Comparison of ENCODE assay signal across 8 cellular contexts in the genomic region with DNA sequence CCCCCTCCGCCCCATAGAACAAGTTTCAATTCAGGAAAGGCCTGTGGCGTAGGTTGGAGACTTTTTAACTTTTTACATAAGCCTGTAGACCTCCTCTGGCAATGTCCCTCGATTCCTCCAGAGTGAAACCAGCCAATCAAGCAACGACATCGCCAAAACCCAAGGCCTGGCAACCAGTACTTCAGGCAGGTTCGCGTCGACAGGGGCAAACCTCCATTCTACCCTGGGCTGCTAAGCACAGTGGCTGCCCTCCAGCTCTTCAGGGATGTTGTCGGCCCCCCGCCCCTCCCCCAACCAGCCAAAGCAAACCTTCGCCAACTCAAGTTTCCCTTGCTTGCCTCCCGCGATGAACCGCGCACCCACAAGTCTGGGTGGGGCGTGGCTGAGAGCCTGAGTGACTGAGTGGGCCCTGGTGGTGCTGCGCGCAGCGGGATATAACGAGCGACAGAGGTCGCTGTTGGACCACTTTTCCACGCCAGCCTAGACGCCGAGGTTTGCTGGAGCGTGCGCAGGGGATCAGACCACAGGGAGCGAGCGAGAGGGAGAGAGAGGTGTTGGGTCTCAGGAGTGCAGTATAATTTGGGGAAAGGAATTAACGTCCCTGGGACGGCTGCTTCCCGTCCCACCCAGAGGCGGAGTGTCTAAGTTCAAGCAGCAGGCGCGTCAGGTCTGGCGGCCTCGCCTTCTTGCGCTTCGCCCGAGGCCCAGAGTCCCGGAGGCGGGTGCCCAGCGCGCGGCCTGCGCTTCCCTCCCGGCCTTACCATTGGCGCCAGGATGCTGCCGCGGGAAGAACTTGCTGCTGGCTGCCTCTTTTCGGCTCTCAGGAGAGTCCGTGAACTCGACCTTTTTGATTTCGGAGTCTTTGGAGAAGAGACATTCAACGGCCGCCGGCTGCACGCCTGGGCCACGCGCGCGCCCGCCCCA. TPM values are rescaled to one million over a fixed set of nuclear protein-coding genes. Genes with fewer than 3 reads are reported as not detected.
DNase-seq lines count a peak whose midpoint lies in the region; ATAC-seq, FAIRE-seq and TF ChIP-seq lines count a peak whose summit lies in the region.

No MANE protein-coding gene starts in this region.

- BruUV-seq in GM12878 (replicated peaks; lab: Mats Ljungman, UMichigan): no TSS peak

- peak; percentile 68 for FAIRE-seq in GM19239 (lab: Jason Lieb, UNC)
- no peak for FAIRE-seq in GM12878 (lab: Jason Lieb, UNC)

- WGBS in GM12878 (ENCODE audit: insufficient coverage, insufficient replicate concordance, low lambda C conversion rate, missing lambda C conversion rate): 41% methylated on average over 52 of the region's 63 CpGs

- TF ChIP-seq EP300 in GM12878 (IDR thresholded peaks at IDR 0.05; ENCODE audit: borderline replicate concordance in 1 of 2, control insufficient read depth in 1 of 2, low read depth in 2 of 2, low read length in 2 of 2): no peak

- in situ Hi-C loops in GM12878 (cut with MboI) (loop anchor here (10.0 to 25.0 kb wide), 4 partner anchors 333 to 1405 kb away; no protein-coding TSS in a partner anchor), gastrocnemius medialis (cut with MboI; ENCODE audit: low sequenced_read_pairs in 4 of 4) (loop anchor here in 3 of 4 donors (10.0 to 25.0 kb wide), 3 partner anchors 323 to 655 kb away; no protein-coding TSS in a partner anchor)

- H3K9ac ChIP-seq in GM12878 (ENCODE audit: control insufficient read depth, insufficient read depth, low read length) (no peak overlapping the region), iPS-18a (ENCODE audit: low read length) (no peak overlapping the region)

- TF ChIP-seq RAD21 in GM12878 (IDR thresholded peaks at IDR 0.05; ENCODE audit: insufficient read depth, low read depth, low read length): peak; percentile 61

- DNase-seq in D341Med (ENCODE audit: low spot score): peak; percentile 90
- DNase-seq in GM19239 (ENCODE audit: insufficient read length, low spot score): peak; percentile 73
- DNase-seq in NCI-H82 treated with DMSO at 0.1 percent for 48 hours (lab: John Stamatoyannopoulos, UW; ENCODE audit: unreplicated experiment): peak; percentile 38
- DNase-seq in GM12878 (ENCODE audit: low read depth, low spot score): no peak
- DNase-seq in gastrocnemius medialis: peak in 1 of 2 donors; percentile 47
- DNase-seq in HEK293T (ENCODE audit: extremely low spot score): no peak

- H3K27me3 ChIP-seq in GM12878 (replicated peaks in 1 of 2; ENCODE audit: control insufficient read depth in 2 of 2, insufficient read depth in 2 of 2, low read length in 1 of 2): peaks cover 18 to 42% of the 10 kb centered on the region in 2 experiments
- H3K27me3 ChIP-seq in iPS-18a (ENCODE audit: control insufficient read depth, insufficient read depth, low read length): peaks cover 100% of the 10 kb centered on the region
- H3K27me3 ChIP-seq in gastrocnemius medialis: peaks cover 0 to 26% (median 10%) of the 10 kb centered on the region in 3 donors

- no peaks in the 10 kb centered on the region for H3K79me2 ChIP-seq in GM12878 (ENCODE audit: control insufficient read depth, insufficient read depth, low read length)

- SMC1A ChIA-PET in GM12878 (lab: Charles Lee; ENCODE audit: uncharacterized antibody, unreplicated experiment): interaction anchor here (1.6 kb wide), 1 partner anchor 650 kb away, joined by 3 read pairs; no protein-coding TSS in a partner anchor

- intact Hi-C loops in GM12878 (cut with micrococcal nuclease; ENCODE audit: unreplicated experiment): loop anchor here (1.0 to 5.0 kb wide), 4 partner anchors 325 to 999 kb away; no protein-coding TSS in a partner anchor
- intact Hi-C loops in gastrocnemius medialis (cut with DNase I; ENCODE audit: low total_unique reads): loop anchor here (2.0 to 5.0 kb wide), 3 partner anchors 327 to 651 kb away; no protein-coding TSS in a partner anchor

- peak; percentile 52 to 75 (median 61) for TF ChIP-seq CTCF in GM12878 (IDR thresholded peaks at IDR 0.05 in 2 of 3, conservative IDR thresholded peaks at IDR 0.05 in 1 of 3; ENCODE audit: control insufficient read depth in 2 of 3, extremely low read depth in 1 of 3, insufficient read depth in 1 of 3, low read depth in 3 of 3, low read length in 3 of 3)
- TF ChIP-seq CTCF in gastrocnemius medialis (IDR thresholded peaks at IDR 0.05 in 4 of 5, conservative IDR thresholded peaks at IDR 0.05 in 1 of 5): peak; percentile 13 to 75 (median 71)

- TF ChIP-seq POLR2A in GM12878 (IDR thresholded peaks at IDR 0.05; ENCODE audit: low read depth, low read length): no peak
- TF ChIP-seq POLR2A in gastrocnemius medialis (IDR thresholded peaks at IDR 0.05): no peak

- H3K4me1 ChIP-seq in GM12878 (ENCODE audit: control insufficient read depth, insufficient read depth, low read length): no peaks in the 10 kb centered on the region
- peaks cover 31% of the 10 kb centered on the region for H3K4me1 ChIP-seq in iPS-18a (ENCODE audit: control insufficient read depth, low read depth, low read length)
- H3K4me1 ChIP-seq in gastrocnemius medialis: peaks cover 0 to 11% of the 10 kb centered on the region in 2 donors

- RAD21 ChIA-PET in GM12878 (lab: Charles Lee; ENCODE audit: unreplicated experiment): no interaction called here

- ATAC-seq in HG03354 (IDR thresholded peaks at IDR 0.05; ENCODE audit: poor library complexity, severe bottlenecking, unreplicated experiment) (peak; percentile 97), GM12878 (peak; percentile 99), gastrocnemius medialis (peak; percentile 63 to 71)

- H3K4me3 ChIP-seq in GM12878 (no peak overlapping the region), iPS-18a (ENCODE audit: low read length) (peak overlapping the region; percentile 58), gastrocnemius medialis (peak overlapping the region in 2 of 4 donors; percentile 35 to 36)

- no peak overlapping the region for H2AFZ ChIP-seq in GM12878 (ENCODE audit: control insufficient read depth, low read depth, low read length)

- peak overlapping the region; percentile 33; the same call in 1 of the 2 replicates for H3K4me2 ChIP-seq in GM12878 (ENCODE audit: control insufficient read depth, insufficient read depth)

- H3K27ac ChIP-seq in GM12878 (ENCODE audit: control insufficient read depth, insufficient read depth): no peak overlapping the region
- no peak overlapping the region for H3K27ac ChIP-seq in iPS-18a (ENCODE audit: low read length)
- no peak overlapping the region for H3K27ac ChIP-seq in gastrocnemius medialis

- CTCF ChIA-PET in GM12878 (lab: Yijun Ruan, JAX): interaction anchor here (1.2 kb wide), 1 partner anchor 326 kb away, joined by 9 read pairs; no protein-coding TSS in a partner anchor
- CTCF ChIA-PET in HEK293T (lab: Yijun Ruan, JAX): interaction anchor here (0.6 kb wide), 1 partner anchor 142 kb away, joined by 3 read pairs; no protein-coding TSS in a partner anchor

- H3K36me3 ChIP-seq in GM12878 (ENCODE audit: control insufficient read depth in 2 of 2, insufficient read depth in 2 of 2, low read length in 1 of 2) (no peaks in the 10 kb centered on the region), iPS-18a (ENCODE audit: control insufficient read depth, low read depth, low read length) (no peaks in the 10 kb centered on the region), gastrocnemius medialis (no peaks in the 10 kb centered on the region)

- no peaks in the 10 kb centered on the region; the same call in 2 of the 3 replicates for H3K9me3 ChIP-seq in GM12878 (replicated peaks; ENCODE audit: control insufficient read depth, insufficient read depth, low read length)
- H3K9me3 ChIP-seq in iPS-18a (ENCODE audit: control insufficient read depth, low read depth, low read length): no peaks in the 10 kb centered on the region
- H3K9me3 ChIP-seq in gastrocnemius medialis: no peaks in the 10 kb centered on the region

- POLR2A ChIA-PET in GM12878 (lab: Charles Lee) (no interaction called here), HEK293T (lab: Yijun Ruan, JAX) (no interaction called here)

- no peaks in the 10 kb centered on the region for H4K20me1 ChIP-seq in GM12878 (ENCODE audit: control insufficient read depth, insufficient read depth)

TF ChIP-seq in GM12878, 131 proteins besides CTCF, POLR2A, EP300 and RAD21 (continues in another document):
- TF ChIP-seq POU2F2 (IDR thresholded peaks at IDR 0.05; ENCODE audit: borderline replicate concordance, low read depth, low read length) (no peak), NBN (IDR thresholded peaks at IDR 0.05) (no peak), RAD51 (IDR thresholded peaks at IDR 0.05) (no peak), IKZF2 (IDR thresholded peaks at IDR 0.05) (no peak), LARP7 (IDR thresholded peaks at IDR 0.05) (peak; percentile 42; the same call in 1 of the 2 replicates), SMC3 (IDR thresholded peaks at IDR 0.05; ENCODE audit: borderline replicate concordance, low read length) (peak; percentile 50; the same call in 1 of the 2 replicates), TCF7 (IDR thresholded peaks at IDR 0.05; ENCODE audit: borderline replicate concordance) (no peak)

TF ChIP-seq in HEK293T, 16 proteins besides CTCF, POLR2A, EP300 and RAD21 (continues in another document):
- TF ChIP-seq SUZ12 (IDR thresholded peaks at IDR 0.05): no peak
- TF ChIP-seq, protein P1, sequence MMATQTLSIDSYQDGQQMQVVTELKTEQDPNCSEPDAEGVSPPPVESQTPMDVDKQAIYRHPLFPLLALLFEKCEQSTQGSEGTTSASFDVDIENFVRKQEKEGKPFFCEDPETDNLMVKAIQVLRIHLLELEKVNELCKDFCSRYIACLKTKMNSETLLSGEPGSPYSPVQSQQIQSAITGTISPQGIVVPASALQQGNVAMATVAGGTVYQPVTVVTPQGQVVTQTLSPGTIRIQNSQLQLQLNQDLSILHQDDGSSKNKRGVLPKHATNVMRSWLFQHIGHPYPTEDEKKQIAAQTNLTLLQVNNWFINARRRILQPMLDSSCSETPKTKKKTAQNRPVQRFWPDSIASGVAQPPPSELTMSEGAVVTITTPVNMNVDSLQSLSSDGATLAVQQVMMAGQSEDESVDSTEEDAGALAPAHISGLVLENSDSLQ (IDR thresholded peaks at IDR 0.05): no peak
- TF ChIP-seq FOXK2 (IDR thresholded peaks at IDR 0.05): no peak
- TF ChIP-seq SP1 (IDR thresholded peaks at IDR 0.05): no peak

RNA-seq across cellular contexts. Expression of a gene that starts 9.0 kb away (rescaled TPM):
- total RNA-seq in GM12878 (2013; cell fraction: nucleolus; rRNA removed): not detected in 2 replicates
- not detected in 2 replicates for total RNA-seq in GM12878 (2014; rRNA removed)
- not detected in 2 replicates for total RNA-seq in GM12878 (2014; rRNA removed; fragmentation: Illumina TruSeq; extraction: Trizol)
- not detected in 2 replicates for total RNA-seq in GM12878 (2021)
- not detected for polyA plus RNA-seq in GM12878 (2011; ENCODE audit: low read depth)
- not detected in 2 replicates for polyA plus RNA-seq in GM12878 (2011; rRNA removed)
- not detected in 2 replicates for polyA plus RNA-seq in GM12878 (2011; cell fraction: cytosol; rRNA removed)
- not detected in 2 replicates for polyA plus RNA-seq in GM12878 (2011; cell fraction: nucleus; rRNA removed)
- polyA plus RNA-seq in GM12878 (2012): not detected in 2 replicates
- not detected in 2 replicates for polyA plus RNA-seq in GM12878 (2014; fragmentation: Illumina TruSeq; extraction: Trizol)
- not detected for polyA plus RNA-seq in GM12878 (2014; fragmentation: Nextera tagmentation; extraction: Ambion mirVana)
- polyA plus RNA-seq in GM12878 (2014; rRNA removed): not detected in 2 replicates
- not detected for polyA plus RNA-seq in GM12878 (2016; fragmentation: Nextera tagmentation; extraction: Ambion mirVana)
- polyA minus RNA-seq in GM12878 (2011; rRNA and poly(A)+ RNA removed): not detected in 2 replicates
- not detected in 2 replicates for polyA minus RNA-seq in GM12878 (2011; cell fraction: cytosol; rRNA and poly(A)+ RNA removed)
- not detected in 2 replicates for polyA minus RNA-seq in GM12878 (2011; cell fraction: nucleus; rRNA and poly(A)+ RNA removed)
- total RNA-seq in gastrocnemius medialis: 10 to 100 TPM; 30.5 to 58.9 (median 38.2) TPM

Comparison
In these comparisons a context has a peak if more than half of its experiments do, and no peak if none do; other contexts are left out.
1. DNase-seq: peak in D341Med (single experiment), GM19239 (single experiment) and NCI-H82 treated with DMSO at 0.1 percent for 48 hours (single experiment); none in GM12878 (single experiment) and HEK293T (single experiment).
2. RNA of a gene that starts 9.0 kb away (total RNA-seq): 30.5 to 58.9 TPM in gastrocnemius medialis; not detected in GM12878; every median in the first group is over 10 times any median in the second.
3. Peak in every context shown above with its lines, with median percentiles within 50 percentile points of each other: ATAC-seq.